23 cellular contexts compared by ENCODE assay signal in the genomic region with DNA sequence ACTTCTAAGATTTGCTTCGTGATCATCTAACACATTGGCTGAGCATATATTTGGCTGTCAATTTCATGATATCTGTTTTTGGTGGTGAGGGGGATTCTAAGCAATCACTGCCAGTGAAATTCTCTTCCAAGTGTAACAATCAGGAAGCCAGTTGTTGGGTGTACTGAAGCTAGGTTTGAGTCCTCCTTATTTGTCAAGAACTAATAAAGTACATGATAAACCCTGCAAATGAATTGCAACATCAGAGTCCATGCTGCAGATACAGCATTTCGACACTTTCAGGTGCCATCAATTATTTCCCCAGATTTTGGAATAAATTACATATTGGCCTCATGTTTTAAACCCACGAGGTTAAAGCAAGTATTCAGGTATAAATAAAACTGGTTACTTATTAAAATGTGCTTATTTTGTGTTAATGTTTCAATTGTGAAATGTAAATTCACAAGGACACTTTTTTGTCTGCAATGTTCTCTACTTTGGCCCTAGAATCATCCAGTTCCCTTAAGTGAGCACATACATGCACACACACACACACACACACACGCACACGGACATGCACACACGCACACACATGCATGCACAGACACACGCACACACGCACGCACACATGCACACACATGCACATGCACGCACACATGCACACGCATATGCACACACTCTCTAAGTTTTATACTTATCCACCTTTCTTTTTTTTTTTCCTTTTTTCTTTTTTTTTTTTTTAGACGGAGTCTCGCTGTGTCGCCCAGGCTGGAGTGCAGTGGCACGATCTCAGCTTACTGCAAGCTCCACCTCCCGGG.
DNase-seq lines count a peak whose midpoint lies in the region; ATAC-seq, FAIRE-seq and TF ChIP-seq lines count a peak whose summit lies in the region.
"Had no signal": no experiment of that assay in that cellular context is flagged by ENCODE, and none has a peak within 500 bp of the region (broad histone marks: within the 10 kb centered on the region; RNA-seq: fewer than 3 reads in every experiment).

No MANE protein-coding gene starts in this region.

- ATAC-seq in Right ventricle myocardium superior (ENCODE audit: poor library complexity) (peak; percentile 71), Right ventricle myocardium inferior (no peak), GM18520 (IDR thresholded peaks at IDR 0.05; ENCODE audit: unreplicated experiment) (no peak), GM21528 (IDR thresholded peaks at IDR 0.05; ENCODE audit: low FRiP score, unreplicated experiment) (no peak)

- no peak for TF ChIP-seq CTCF in fibroblast of villous mesenchyme (IDR thresholded peaks at IDR 0.05; ENCODE audit: insufficient read depth, low read depth, low read length)

- H3K4me3 ChIP-seq in fibroblast of villous mesenchyme (ENCODE audit: low read depth, low read length): no peak overlapping the region
- H3K4me3 ChIP-seq: GM23248, HAP-1, SK-N-MC had no signal

- peak; percentile 42 for FAIRE-seq in urothelium cell line (lab: Jason Lieb, UNC)

- intact Hi-C loops in Right ventricle myocardium superior (cut with DNase I) (no loop called here), Right ventricle myocardium inferior (cut with DNase I) (no loop called here)

- DNase-seq in Right ventricle myocardium superior (no peak), Right ventricle myocardium inferior (ENCODE audit: missing footprints) (no peak), amniotic epithelial cell (ENCODE audit: low read depth) (peak; percentile 22), fibroblast of villous mesenchyme (ENCODE audit: low read depth) (peak; percentile 42), urothelium cell line (ENCODE audit: low spot score) (no peak)
- no peak for DNase-seq in activated T-cell treated with anti-CD3 and anti-CD28 coated beads, Interleukin-2, amount 50 U/mL, for 48 hours
- DNase-seq: 8988T, ACHN, DMS153, DND-41, GM23248, NCI-H1048, NCI-H1417, NCI-H1694, NCI-H2029 treated with DMSO at 0.1 percent for 48 hours, NCI-H446 treated with DMSO at 0.1 percent for 48 hours, NCI-H526, NCI-H82, SIG-M5 had no signal

Comparison
In these comparisons a context has a peak if more than half of its experiments do, and no peak if none do; other contexts are left out.
1. DNase-seq: peak in amniotic epithelial cell (single experiment) and fibroblast of villous mesenchyme (single experiment); none in Right ventricle myocardium superior (single experiment), Right ventricle myocardium inferior (single experiment), urothelium cell line (single experiment) and activated T-cell treated with anti-CD3 and anti-CD28 coated beads, Interleukin-2, amount 50 U/mL, for 48 hours (0 of 2).